1 cellular context compared by ENCODE assay signal in genomic region chr6:152598858-152599537, GRCh38.
TF ChIP-seq lines count a peak whose summit lies in the region.

No MANE protein-coding gene starts in this region.

TF ChIP-seq in HepG2, 621 proteins besides CTCF, POLR2A, EP300 and RAD21 (continued from another document):
- no peak for TF ChIP-seq CSRNP2 (CRISPR knock-in tag; conservative IDR thresholded peaks at IDR 0.05; ENCODE audit: low read depth)
- TF ChIP-seq ZNF564 (CRISPR knock-in tag; IDR thresholded peaks at IDR 0.05), result no peak
- TF ChIP-seq RFX1 (IDR thresholded peaks at IDR 0.05), result no peak
- no peak for TF ChIP-seq MIER2 (CRISPR knock-in tag; IDR thresholded peaks at IDR 0.05)
- TF ChIP-seq BORCS8-MEF2B (CRISPR knock-in tag; IDR thresholded peaks at IDR 0.05), result no peak
- TF ChIP-seq KDM5B (CRISPR knock-in tag; IDR thresholded peaks at IDR 0.05; ENCODE audit: borderline replicate concordance), result no peak
- TF ChIP-seq CEBPG (CRISPR knock-in tag; IDR thresholded peaks at IDR 0.05), result no peak
- TF ChIP-seq ZNF362 (CRISPR knock-in tag; IDR thresholded peaks at IDR 0.05; ENCODE audit: borderline replicate concordance), result no peak
- TF ChIP-seq ZKSCAN8 (CRISPR knock-in tag; IDR thresholded peaks at IDR 0.05; ENCODE audit: borderline replicate concordance), result no peak
